In the genomic region with DNA sequence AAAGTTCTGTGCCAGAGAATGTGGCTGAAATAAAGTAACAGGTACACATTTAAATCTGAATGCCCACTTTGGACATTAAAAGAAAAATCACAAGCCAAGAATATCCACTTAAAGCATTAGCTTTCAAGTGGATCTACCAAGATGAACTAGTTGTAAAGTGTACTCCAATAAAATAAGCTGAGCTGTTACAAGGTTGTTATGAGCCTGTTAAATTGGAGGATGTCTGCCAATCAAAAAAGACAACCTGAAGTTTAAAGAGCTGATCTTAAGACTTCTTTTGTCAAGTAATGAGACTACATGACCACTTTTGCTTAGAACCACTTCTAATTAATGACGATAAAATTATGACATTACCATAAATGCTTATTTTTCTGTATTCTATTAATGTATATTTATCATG, we compare ENCODE assay signal across 27 cellular contexts. TPM values are rescaled to one million over a fixed set of nuclear protein-coding genes. Genes with fewer than 3 reads are reported as not detected.
"Had no signal": no experiment of that assay in that cellular context is flagged by ENCODE, and none has a peak within 500 bp of the region (broad histone marks: within the 10 kb centered on the region; RNA-seq: fewer than 3 reads in every experiment).

No MANE protein-coding gene starts in this region.

- H3K27me3 Mint-ChIP-seq: activated naive CD8-positive, alpha-beta T cell; effector memory CD8-positive, alpha-beta T cell; naive thymus-derived CD8-positive, alpha-beta T cell; stimulated activated naive B cell treated with anti-CD40 and anti-IgM and Interleukin-4, amounts not matched to agents 10 μg/mL and 1 μg/mL and 100 μg/mL, for 72 hours; type B pancreatic cell had no signal

- H3K9me3 ChIP-seq: colonic mucosa, gastrocnemius medialis, right lobe of liver, thoracic aorta, vagina had no signal

- DNase-seq: activated CD4-positive, alpha-beta T cell treated with anti-CD3 and anti-CD28 coated beads for 4 hours; activated CD4-positive, alpha-beta T cell treated with anti-CD3 and anti-CD28 coated beads, Interleukin-2, amount 50 U/mL, for 48 hours; activated CD4-positive, CD25-positive, alpha-beta regulatory T cell; activated CD8-positive, alpha-beta memory T cell treated with anti-CD3 and anti-CD28 coated beads, Interleukin-2, amount 50 U/mL, for 48 hours; activated naive CD4-positive, alpha-beta T cell; activated T-cell treated with anti-CD3 and anti-CD28 coated beads, Interleukin-2, amount 50 U/mL, for 4 hours; colonic mucosa; dorsolateral prefrontal cortex; effector memory CD8-positive, alpha-beta T cell; gastrocnemius medialis; hippocampal formation; left ventricle myocardium superior; mammary epithelial cell; naive thymus-derived CD8-positive, alpha-beta T cell; nucleus accumbens; right lobe of liver; stimulated activated naive B cell treated with anti-CD40 and anti-IgM and Interleukin-4, amounts not matched to agents 10 μg/mL and 1 μg/mL and 100 μg/mL, for 72 hours had no signal

- H3K9me3 Mint-ChIP-seq: activated T-cell treated with anti-CD3 and anti-CD28 coated beads, Interleukin-2, amount 50 U/mL, for 4 hours; activated T-helper 2 cell treated with anti-CD3 and anti-CD28 coated beads, Interferon-gamma antibody, Interleukin-2, Interleukin-4, amounts not matched to agents 10 μg/mL and 5 μg/mL and 100 μg/mL, durations not matched to agents 14 hours and 24 hours and 36 hours; effector memory CD8-positive, alpha-beta T cell; mesothelial cell of epicardium; naive thymus-derived CD8-positive, alpha-beta T cell; stimulated activated naive B cell treated with anti-CD40 and anti-IgM and Interleukin-4, amounts not matched to agents 10 μg/mL and 1 μg/mL and 100 μg/mL, for 72 hours; type B pancreatic cell had no signal

- H3K27ac Mint-ChIP-seq: activated naive CD8-positive, alpha-beta T cell; activated T-helper 2 cell treated with anti-CD3 and anti-CD28 coated beads, Interferon-gamma antibody, Interleukin-2, Interleukin-4, amounts not matched to agents 10 μg/mL and 5 μg/mL and 100 μg/mL, durations not matched to agents 14 hours and 24 hours and 36 hours; mesothelial cell of epicardium; stimulated activated naive B cell treated with anti-CD40 and anti-IgM and Interleukin-4, amounts not matched to agents 10 μg/mL and 1 μg/mL and 100 μg/mL, for 72 hours; type B pancreatic cell had no signal

- H3K27me3 ChIP-seq: colonic mucosa, dorsolateral prefrontal cortex, gastrocnemius medialis, right lobe of liver, vagina had no signal

- H3K4me3 ChIP-seq: colonic mucosa, gastrocnemius medialis, right lobe of liver, skin epidermis, vagina had no signal

- H3K36me3 Mint-ChIP-seq: activated naive CD8-positive, alpha-beta T cell; mesothelial cell of epicardium had no signal

- H3K4me3 Mint-ChIP-seq: activated naive CD8-positive, alpha-beta T cell; activated T-cell treated with anti-CD3 and anti-CD28 coated beads, Interleukin-2, amount 50 U/mL, for 4 hours; naive thymus-derived CD8-positive, alpha-beta T cell; stimulated activated naive B cell treated with anti-CD40 and anti-IgM and Interleukin-4, amounts not matched to agents 10 μg/mL and 1 μg/mL and 100 μg/mL, for 72 hours had no signal

- ATAC-seq: activated T-cell treated with anti-CD3 and anti-CD28 coated beads, Interleukin-2, amount 50 U/mL, for 4 hours; effector memory CD8-positive, alpha-beta T cell; esophagus mucosa; gastrocnemius medialis; left ventricle myocardium superior; naive thymus-derived CD8-positive, alpha-beta T cell; right lobe of liver; stimulated activated naive B cell treated with anti-CD40 and anti-IgM and Interleukin-4, amounts not matched to agents 10 μg/mL and 1 μg/mL and 100 μg/mL, for 72 hours had no signal

- H3K27ac ChIP-seq: colonic mucosa, gastrocnemius medialis, right lobe of liver, skin epidermis, vagina had no signal

RNA-seq across cellular contexts. Expression of a gene that starts 27.1 kb away (rescaled TPM):
- total RNA-seq: activated CD8-positive, alpha-beta memory T cell treated with anti-CD3 and anti-CD28 coated beads for 36 hours; activated T-cell treated with anti-CD3 and anti-CD28 coated beads, Interleukin-2, amount 50 U/mL, for 4 hours; activated T-helper 2 cell treated with anti-CD3 and anti-CD28 coated beads, Interferon-gamma antibody, Interleukin-2, Interleukin-4, amounts not matched to agents 10 μg/mL and 5 μg/mL and 100 μg/mL, durations not matched to agents 14 hours and 24 hours and 36 hours; bronchial epithelial cell; naive thymus-derived CD8-positive, alpha-beta T cell had no signal
- polyA plus RNA-seq: naive thymus-derived CD8-positive, alpha-beta T cell had no signal
